In the genomic region with DNA sequence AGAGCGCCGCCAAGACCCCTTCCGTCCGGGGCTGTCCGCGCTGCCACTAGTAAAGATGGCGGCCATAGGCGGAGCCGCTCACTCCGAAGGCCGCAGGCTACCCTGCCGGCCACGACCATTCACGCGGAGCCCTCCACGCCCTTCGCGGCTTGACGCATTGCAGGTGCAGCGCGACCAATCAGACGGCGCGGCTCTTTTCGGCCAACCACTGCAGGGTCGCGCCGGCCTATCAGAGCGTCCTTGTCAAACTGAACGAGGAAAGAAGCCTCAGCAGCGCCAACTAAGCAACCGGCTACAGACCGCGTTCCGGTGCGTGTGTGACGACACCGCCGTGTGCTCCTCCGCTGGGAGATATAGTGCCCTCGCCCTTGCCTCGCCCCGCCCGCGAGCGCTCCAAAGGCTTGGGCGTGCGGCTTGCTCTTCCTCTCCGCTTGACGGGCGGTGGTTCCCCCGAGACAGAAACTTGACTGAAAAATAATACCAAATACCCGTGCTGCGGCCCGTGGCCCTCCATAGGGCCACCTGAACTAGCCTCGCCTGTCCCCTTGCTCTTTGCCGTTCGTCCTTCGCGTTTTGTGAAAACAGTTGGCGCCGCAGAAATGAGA, we compare ENCODE assay signal across 8 cellular contexts. TPM values are rescaled to one million over a fixed set of nuclear protein-coding genes. Genes with fewer than 3 reads are reported as not detected.
DNase-seq lines count a peak whose midpoint lies in the region; ATAC-seq and TF ChIP-seq lines count a peak whose summit lies in the region.

No MANE protein-coding gene starts in this region.

- H3K36me3 ChIP-seq in PC-9 (ENCODE audit: low read depth) (no peaks in the 10 kb centered on the region), fibroblast of lung (ENCODE audit: control insufficient read depth, insufficient read depth, low read length) (no peaks in the 10 kb centered on the region)

- intact Hi-C loops in PC-9 (cut with micrococcal nuclease; ENCODE audit: unreplicated experiment) = loop anchor here (1.0 to 5.0 kb wide), 2 partner anchors 14 to 51 kb away; partner anchors contain the start of genes CALM1 and NRDE2

- H3K27me3 ChIP-seq in PC-9 (ENCODE audit: insufficient read depth, low read depth) = no peaks in the 10 kb centered on the region
- H3K27me3 ChIP-seq in fibroblast of lung (ENCODE audit: control insufficient read depth, insufficient read depth, low read length) = no peaks in the 10 kb centered on the region

- no peaks in the 10 kb centered on the region for H3K9me3 Mint-ChIP-seq in naive B cell
- no peaks in the 10 kb centered on the region for H3K9me3 Mint-ChIP-seq in stimulated activated memory B cell treated with anti-CD40 and anti-IgM and Interleukin-4, amounts not matched to agents 10 μg/mL and 1 μg/mL and 100 μg/mL, for 72 hours

- peak overlapping the region; percentile 90 for H3K4me2 ChIP-seq in PC-9
- peak overlapping the region; percentile 96 for H3K4me2 ChIP-seq in fibroblast of lung (ENCODE audit: extremely low read depth, insufficient read depth, low read length)

- peaks cover 3% of the 10 kb centered on the region; the same call in 1 of the 2 replicates for H3F3A ChIP-seq in PC-9 (ENCODE audit: insufficient read depth, low read depth)

- H4K20me1 ChIP-seq in PC-9 (ENCODE audit: insufficient read depth) (no peaks in the 10 kb centered on the region), fibroblast of lung (ENCODE audit: control insufficient read depth, extremely low read depth, insufficient read depth, low read length) (no peaks in the 10 kb centered on the region)

- CTCF ChIA-PET in PC-9 (lab: Charles Lee) = no interaction called here

- peak overlapping the region; percentile 96 for H3K9ac ChIP-seq in fibroblast of lung (ENCODE audit: insufficient read depth, low read length)

- H3K79me2 ChIP-seq in PC-9 (ENCODE audit: low read depth) (no peaks in the 10 kb centered on the region), fibroblast of lung (ENCODE audit: control insufficient read depth, insufficient read depth, low read length) (no peaks in the 10 kb centered on the region)

- DNase-seq in DMS53 treated with DMSO at 0.1 percent for 48 hours (lab: John Stamatoyannopoulos, UW; ENCODE audit: unreplicated experiment) (peak; percentile 92), PC-9 (peak; percentile 87 to 94), fibroblast of lung (ENCODE audit: low read depth in 2 of 2) (peak; percentile 100), naive B cell (peak; percentile 98)
- DNase-seq in Jurkat, Clone E6-1 (ENCODE audit: low read depth, low spot score) = peak; percentile 99
- DNase-seq in activated T-cell treated with anti-CD3 and anti-CD28 coated beads, Interleukin-2, amount 50 U/mL, for 48 hours = peak; percentile 98 to 99

- no peaks in the 10 kb centered on the region for H3K9me2 ChIP-seq in PC-9 (ENCODE audit: insufficient read depth)

- no peaks in the 10 kb centered on the region for H3K36me3 Mint-ChIP-seq in naive B cell
- H3K36me3 Mint-ChIP-seq in stimulated activated memory B cell treated with anti-CD40 and anti-IgM and Interleukin-4, amounts not matched to agents 10 μg/mL and 1 μg/mL and 100 μg/mL, for 72 hours = no peaks in the 10 kb centered on the region

- POLR2A ChIA-PET in PC-9 (lab: Charles Lee; ENCODE audit: unreplicated experiment) = no interaction called here

- BruUV-seq in PC-9 (replicated peaks; lab: Mats Ljungman, UMichigan) = no TSS peak

- no peak overlapping the region for H3K27ac Mint-ChIP-seq in naive B cell
- no peak overlapping the region for H3K27ac Mint-ChIP-seq in stimulated activated memory B cell treated with anti-CD40 and anti-IgM and Interleukin-4, amounts not matched to agents 10 μg/mL and 1 μg/mL and 100 μg/mL, for 72 hours

- peak; percentile 89 for ATAC-seq in GM21576 (IDR thresholded peaks at IDR 0.05; ENCODE audit: unreplicated experiment)
- peak; percentile 83 to 87 for ATAC-seq in naive B cell (ENCODE audit: low read depth in 2 of 2)
- ATAC-seq in stimulated activated memory B cell treated with anti-CD40 and anti-IgM and Interleukin-4, amounts not matched to agents 10 μg/mL and 1 μg/mL and 100 μg/mL, for 72 hours = peak; percentile 96

- peak overlapping the region; percentile 62 for H3K4me3 ChIP-seq in Jurkat, Clone E6-1 (ENCODE audit: low read length)
- peak overlapping the region; percentile 92 for H3K4me3 ChIP-seq in PC-9
- peak overlapping the region; percentile 66 to 91 (median 86) for H3K4me3 ChIP-seq in fibroblast of lung (replicated peaks in 1 of 4; ENCODE audit: control extremely low read depth in 1 of 4, insufficient read depth in 1 of 4, low read depth in 3 of 4, low read length in 4 of 4)

- TF ChIP-seq CTCF in PC-9 (conservative IDR thresholded peaks at IDR 0.05) = no peak
- peak in 1 of 2 donors; percentile 13 for TF ChIP-seq CTCF in fibroblast of lung (conservative IDR thresholded peaks at IDR 0.05 in 1 of 2, IDR thresholded peaks at IDR 0.05 in 1 of 2; ENCODE audit: low read depth in 1 of 2, low read length in 2 of 2)

- no peak overlapping the region for H3K4me3 Mint-ChIP-seq in naive B cell
- no peak overlapping the region for H3K4me3 Mint-ChIP-seq in stimulated activated memory B cell treated with anti-CD40 and anti-IgM and Interleukin-4, amounts not matched to agents 10 μg/mL and 1 μg/mL and 100 μg/mL, for 72 hours

- H2AFZ ChIP-seq in PC-9 (peak overlapping the region; percentile 97), fibroblast of lung (ENCODE audit: low read length) (peak overlapping the region; percentile 68)

- H3K4me1 ChIP-seq in PC-9 (replicated peaks; ENCODE audit: insufficient read depth) = peaks cover 19% of the 10 kb centered on the region
- peaks cover 14% of the 10 kb centered on the region for H3K4me1 ChIP-seq in fibroblast of lung (ENCODE audit: control insufficient read depth, extremely low read depth, insufficient read depth, low read length)

- H3K27me3 Mint-ChIP-seq in naive B cell = no peaks in the 10 kb centered on the region
- no peaks in the 10 kb centered on the region for H3K27me3 Mint-ChIP-seq in stimulated activated memory B cell treated with anti-CD40 and anti-IgM and Interleukin-4, amounts not matched to agents 10 μg/mL and 1 μg/mL and 100 μg/mL, for 72 hours

- H3K27ac ChIP-seq in PC-9 = peak overlapping the region; percentile 88
- peak overlapping the region; percentile 100 for H3K27ac ChIP-seq in fibroblast of lung (ENCODE audit: insufficient read depth, low read length)

- peaks cover 0 to 9% (median 0%) of the 10 kb centered on the region in 3 donors for H3K4me1 Mint-ChIP-seq in naive B cell
- no peaks in the 10 kb centered on the region for H3K4me1 Mint-ChIP-seq in stimulated activated memory B cell treated with anti-CD40 and anti-IgM and Interleukin-4, amounts not matched to agents 10 μg/mL and 1 μg/mL and 100 μg/mL, for 72 hours

- H3K9me3 ChIP-seq in PC-9 (ENCODE audit: insufficient read depth, low read depth) (no peaks in the 10 kb centered on the region), fibroblast of lung (ENCODE audit: control insufficient read depth, insufficient read depth, low read depth, low read length) (no peaks in the 10 kb centered on the region)

RNA-seq across cellular contexts. Expression of gene CALM1, which starts 13.6 kb away (rescaled TPM):
- 176 TPM for polyA plus RNA-seq in Jurkat, Clone E6-1 (2012; ENCODE audit: insufficient read depth, insufficient read length)
- total RNA-seq in PC-9 (2021) (103 and 122 TPM in 2 replicates), fibroblast of lung (269 and 632 TPM in 2 replicates)
- polyA plus RNA-seq in fibroblast of lung (620 and 700 TPM in 2 replicates), naive B cell (ENCODE audit: low read depth in 6 of 6) (1,000 to 10,000 TPM; 1,004 to 1,312 (median 1,081) TPM)
- 339 and 423 TPM in 2 replicates for polyA plus RNA-seq in fibroblast of lung (2012)
- 38.2 and 45.4 TPM in 2 replicates for polyA minus RNA-seq in fibroblast of lung (ENCODE audit: low replicate concordance)

RNA-seq across cellular contexts. Expression of gene NRDE2, which starts 51.5 kb away (rescaled TPM):
- polyA plus RNA-seq in Jurkat, Clone E6-1 (2012; ENCODE audit: insufficient read depth, insufficient read length) = 20.1 TPM
- 6.5 and 10.1 TPM in 2 replicates for total RNA-seq in PC-9 (2021)
- 9.2 and 9.7 TPM in 2 replicates for total RNA-seq in fibroblast of lung
- 6.3 and 7.0 TPM in 2 replicates for polyA plus RNA-seq in fibroblast of lung
- 7.6 and 8.7 TPM in 2 replicates for polyA plus RNA-seq in fibroblast of lung (2012)
- polyA minus RNA-seq in fibroblast of lung (ENCODE audit: low replicate concordance) = 9.4 and 11.1 TPM in 2 replicates
- 10 to 100 TPM in 5 of 6 donors, 1 to 10 TPM in 1; 9.9 to 21.0 (median 15.2) TPM for polyA plus RNA-seq in naive B cell (ENCODE audit: low read depth in 6 of 6)

Comparison
In these comparisons a context has a peak if more than half of its experiments do, and no peak if none do; other contexts are left out.
1. Peak in every context shown above with its lines: DNase-seq, ATAC-seq, H3K4me3 ChIP-seq and H3K27ac ChIP-seq.